8 cellular contexts compared by ENCODE assay signal in the genomic region with DNA sequence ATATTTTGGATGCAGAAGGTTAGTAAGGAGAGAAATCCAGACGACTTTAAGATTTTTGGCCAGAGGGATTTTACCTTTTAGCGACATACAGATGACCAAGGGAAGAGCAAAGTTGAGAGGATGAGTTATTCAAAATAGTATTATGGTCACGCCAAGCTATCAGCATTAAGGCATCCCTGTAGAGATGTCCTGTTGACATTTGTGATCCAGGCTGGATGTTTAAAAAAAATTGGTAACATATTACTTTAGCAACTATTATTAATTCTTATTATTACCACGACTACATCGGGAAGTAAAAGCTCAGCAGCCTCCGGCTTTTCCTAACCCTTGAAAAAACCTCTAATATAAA. TPM values are rescaled to one million over a fixed set of nuclear protein-coding genes. Genes with fewer than 3 reads are reported as not detected.
DNase-seq lines count a peak whose midpoint lies in the region; ATAC-seq, FAIRE-seq and TF ChIP-seq lines count a peak whose summit lies in the region.

No MANE protein-coding gene starts in this region.

- H4K20me1 ChIP-seq in PC-9 (ENCODE audit: insufficient read depth) = peaks cover 15% of the 10 kb centered on the region

- peak overlapping the region; percentile 92 for H3K27ac Mint-ChIP-seq in HFFc6
- H3K27ac Mint-ChIP-seq in stimulated activated naive CD8-positive, alpha-beta T cell treated with anti-CD3 and anti-CD28 coated beads, Interleukin-15, amount 100 ng/mL, for 72 hours = peak overlapping the region; percentile 56 to 97

- H3K27me3 ChIP-seq in PC-9 (ENCODE audit: insufficient read depth, low read depth) = no peaks in the 10 kb centered on the region

- CTCF ChIA-PET in PC-9 (lab: Charles Lee) = interaction anchor here (1.0 kb wide), 1 partner anchor 134 kb away, joined by 4 read pairs; no protein-coding TSS in a partner anchor

- H3F3A ChIP-seq in PC-9 (ENCODE audit: insufficient read depth, low read depth) = peaks cover 6% of the 10 kb centered on the region; the same call in 1 of the 2 replicates

- peak; percentile 13 for ATAC-seq in GM18858 (IDR thresholded peaks at IDR 0.05; ENCODE audit: unreplicated experiment)
- ATAC-seq in stimulated activated naive CD8-positive, alpha-beta T cell treated with anti-CD3 and anti-CD28 coated beads, Interleukin-15, amount 100 ng/mL, for 72 hours = no peak

- peaks cover 35% of the 10 kb centered on the region for H3K36me3 Mint-ChIP-seq in HFFc6 (ENCODE audit: low read depth)

- no peaks in the 10 kb centered on the region for H3K9me2 ChIP-seq in PC-9 (ENCODE audit: insufficient read depth)

- no peaks in the 10 kb centered on the region for H3K9me3 Mint-ChIP-seq in HFFc6
- no peaks in the 10 kb centered on the region for H3K9me3 Mint-ChIP-seq in stimulated activated naive CD8-positive, alpha-beta T cell treated with anti-CD3 and anti-CD28 coated beads, Interleukin-15, amount 100 ng/mL, for 72 hours

- H3K4me2 ChIP-seq in PC-9 = peak overlapping the region; percentile 88

- peak overlapping the region; percentile 82 for H2AFZ ChIP-seq in PC-9

- POLR2A ChIA-PET in PC-9 (lab: Charles Lee; ENCODE audit: unreplicated experiment) = interaction anchor here (0.6 kb wide), 1 partner anchor 22 kb away, joined by 4 read pairs; no protein-coding TSS in a partner anchor

- 0 out of 2 replicates have a peak overlapping the region, but pooled peaks have one; percentile 19 for H3K27ac ChIP-seq in PC-9

- no peaks in the 10 kb centered on the region; the same call in 1 of the 2 replicates for H3K4me1 ChIP-seq in PC-9 (replicated peaks; ENCODE audit: insufficient read depth)

- no peak for TF ChIP-seq POLR2A in H54 (IDR thresholded peaks at IDR 0.05; ENCODE audit: low read depth, low read length)

- peaks cover 35% of the 10 kb centered on the region for H3K4me1 Mint-ChIP-seq in HFFc6 (ENCODE audit: low read depth)
- peaks cover 23% of the 10 kb centered on the region for H3K4me1 Mint-ChIP-seq in stimulated activated naive CD8-positive, alpha-beta T cell treated with anti-CD3 and anti-CD28 coated beads, Interleukin-15, amount 100 ng/mL, for 72 hours

- H3K4me3 ChIP-seq in PC-9 (peak overlapping the region; percentile 99), fibroblast of villous mesenchyme (ENCODE audit: low read depth, low read length) (peak overlapping the region; percentile 77)

- DNase-seq in HFFc6 (no peak), PC-9 (no peak), fibroblast of villous mesenchyme (ENCODE audit: low read depth) (no peak), retina (no peak), H54 (ENCODE audit: insufficient read length, low spot score) (no peak), dedifferentiated amniotic fluid mesenchymal stem cell (ENCODE audit: extremely low spot score) (no peak)
- no peak for DNase-seq in stimulated activated naive CD8-positive, alpha-beta T cell treated with anti-CD3 and anti-CD28 coated beads, Interleukin-15, amount 100 ng/mL, for 72 hours

- no peak for TF ChIP-seq CTCF in HFFc6 (IDR thresholded peaks at IDR 0.05)
- TF ChIP-seq CTCF in PC-9 (conservative IDR thresholded peaks at IDR 0.05) = no peak
- TF ChIP-seq CTCF in fibroblast of villous mesenchyme (IDR thresholded peaks at IDR 0.05; ENCODE audit: insufficient read depth, low read depth, low read length) = no peak

- H3K27me3 Mint-ChIP-seq in HFFc6 (ENCODE audit: insufficient read depth) = no peaks in the 10 kb centered on the region
- H3K27me3 Mint-ChIP-seq in stimulated activated naive CD8-positive, alpha-beta T cell treated with anti-CD3 and anti-CD28 coated beads, Interleukin-15, amount 100 ng/mL, for 72 hours = no peaks in the 10 kb centered on the region

- intact Hi-C loops in PC-9 (cut with micrococcal nuclease; ENCODE audit: unreplicated experiment) = no loop called here

- no peaks in the 10 kb centered on the region for H3K9me3 ChIP-seq in PC-9 (ENCODE audit: insufficient read depth, low read depth)

- BruUV-seq in PC-9 (replicated peaks; lab: Mats Ljungman, UMichigan) = no TSS peak

- H3K4me3 Mint-ChIP-seq in HFFc6 = peak overlapping the region; percentile 96
- H3K4me3 Mint-ChIP-seq in stimulated activated naive CD8-positive, alpha-beta T cell treated with anti-CD3 and anti-CD28 coated beads, Interleukin-15, amount 100 ng/mL, for 72 hours = peak overlapping the region; percentile 90 to 92

- no peaks in the 10 kb centered on the region for H3K36me3 ChIP-seq in PC-9 (ENCODE audit: low read depth)

- H3K79me2 ChIP-seq in PC-9 (ENCODE audit: low read depth) = peaks cover 44% of the 10 kb centered on the region

- no peak for FAIRE-seq in H54 (lab: Jason Lieb, UNC)

RNA-seq across cellular contexts. Expression of a gene that starts 0.6 kb away (rescaled TPM):
- total RNA-seq in HFFc6 (2021; fragmentation: NEBNext Ultra II Directional; extraction: Animal tissue kit (Norgen Biotek cat#: 25700)) = 100 to 1,000 TPM; 178 to 259 (median 189) TPM
- 53.5 and 61.7 TPM in 2 replicates for total RNA-seq in PC-9 (2021)
- 277 and 451 TPM in 2 replicates for total RNA-seq in fibroblast of villous mesenchyme

RNA-seq across cellular contexts. Expression of a gene that starts 29.5 kb away (rescaled TPM):
- total RNA-seq in HFFc6 (2021; fragmentation: NEBNext Ultra II Directional; extraction: Animal tissue kit (Norgen Biotek cat#: 25700)) = 1,000 to 10,000 TPM in 1 of 6 experiments, 100 to 1,000 TPM in 5; 834 to 1,041 (median 909) TPM
- total RNA-seq in PC-9 (2021) = 672 and 676 TPM in 2 replicates
- 449 and 536 TPM in 2 replicates for total RNA-seq in fibroblast of villous mesenchyme
